In the genomic region with DNA sequence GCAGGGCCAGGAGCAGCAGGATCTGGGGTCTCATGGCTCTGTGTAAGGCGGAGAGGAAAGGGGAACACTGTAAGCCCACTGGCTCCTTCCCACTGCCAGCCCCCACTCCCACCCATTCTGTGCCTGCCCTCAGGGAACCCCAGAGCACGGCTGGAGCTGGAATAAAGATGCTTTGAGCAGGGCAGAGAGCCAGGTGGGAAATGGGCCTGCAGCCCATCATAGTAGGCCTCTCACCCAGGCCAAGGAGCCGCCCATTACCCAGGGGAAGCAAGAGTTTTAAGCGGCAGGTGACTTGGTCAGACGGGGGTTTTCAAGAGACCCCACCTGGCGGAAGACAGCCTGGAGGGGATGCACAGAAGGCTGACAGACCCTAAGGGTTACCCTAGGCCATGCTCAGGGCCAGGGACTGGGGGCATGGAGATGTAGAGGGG, we compare ENCODE assay signal across 3 cellular contexts.
TF ChIP-seq lines count a peak whose summit lies in the region.

No MANE protein-coding gene starts in this region.

TF ChIP-seq in liver, 16 proteins besides CTCF, POLR2A, EP300 and RAD21:
- TF ChIP-seq, protein P1, sequence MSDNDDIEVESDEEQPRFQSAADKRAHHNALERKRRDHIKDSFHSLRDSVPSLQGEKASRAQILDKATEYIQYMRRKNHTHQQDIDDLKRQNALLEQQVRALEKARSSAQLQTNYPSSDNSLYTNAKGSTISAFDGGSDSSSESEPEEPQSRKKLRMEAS (IDR thresholded peaks at IDR 0.05): no peak
- TF ChIP-seq TAF1 (conservative IDR thresholded peaks at IDR 0.05): no peak
- no peak for TF ChIP-seq GABPA (IDR thresholded peaks at IDR 0.05 in 1 of 2, conservative IDR thresholded peaks at IDR 0.05 in 1 of 2)
- TF ChIP-seq EGR1 (IDR thresholded peaks at IDR 0.05; ENCODE audit: low read depth in 2 of 2): no peak
- no peak for TF ChIP-seq HNF4G (IDR thresholded peaks at IDR 0.05)
- no peak for TF ChIP-seq RXRA (IDR thresholded peaks at IDR 0.05)
- TF ChIP-seq, protein P2, sequence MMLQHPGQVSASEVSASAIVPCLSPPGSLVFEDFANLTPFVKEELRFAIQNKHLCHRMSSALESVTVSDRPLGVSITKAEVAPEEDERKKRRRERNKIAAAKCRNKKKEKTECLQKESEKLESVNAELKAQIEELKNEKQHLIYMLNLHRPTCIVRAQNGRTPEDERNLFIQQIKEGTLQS (IDR thresholded peaks at IDR 0.05): no peak
- TF ChIP-seq FOXA2 (IDR thresholded peaks at IDR 0.05): no peak
- TF ChIP-seq YY1 (IDR thresholded peaks at IDR 0.05): no peak
- no peak for TF ChIP-seq SP1 (IDR thresholded peaks at IDR 0.05)
- TF ChIP-seq JUND (IDR thresholded peaks at IDR 0.05): no peak
- TF ChIP-seq FOXA1 (IDR thresholded peaks at IDR 0.05): no peak
- TF ChIP-seq HNF4A (conservative IDR thresholded peaks at IDR 0.05): no peak
- TF ChIP-seq, protein P3, sequence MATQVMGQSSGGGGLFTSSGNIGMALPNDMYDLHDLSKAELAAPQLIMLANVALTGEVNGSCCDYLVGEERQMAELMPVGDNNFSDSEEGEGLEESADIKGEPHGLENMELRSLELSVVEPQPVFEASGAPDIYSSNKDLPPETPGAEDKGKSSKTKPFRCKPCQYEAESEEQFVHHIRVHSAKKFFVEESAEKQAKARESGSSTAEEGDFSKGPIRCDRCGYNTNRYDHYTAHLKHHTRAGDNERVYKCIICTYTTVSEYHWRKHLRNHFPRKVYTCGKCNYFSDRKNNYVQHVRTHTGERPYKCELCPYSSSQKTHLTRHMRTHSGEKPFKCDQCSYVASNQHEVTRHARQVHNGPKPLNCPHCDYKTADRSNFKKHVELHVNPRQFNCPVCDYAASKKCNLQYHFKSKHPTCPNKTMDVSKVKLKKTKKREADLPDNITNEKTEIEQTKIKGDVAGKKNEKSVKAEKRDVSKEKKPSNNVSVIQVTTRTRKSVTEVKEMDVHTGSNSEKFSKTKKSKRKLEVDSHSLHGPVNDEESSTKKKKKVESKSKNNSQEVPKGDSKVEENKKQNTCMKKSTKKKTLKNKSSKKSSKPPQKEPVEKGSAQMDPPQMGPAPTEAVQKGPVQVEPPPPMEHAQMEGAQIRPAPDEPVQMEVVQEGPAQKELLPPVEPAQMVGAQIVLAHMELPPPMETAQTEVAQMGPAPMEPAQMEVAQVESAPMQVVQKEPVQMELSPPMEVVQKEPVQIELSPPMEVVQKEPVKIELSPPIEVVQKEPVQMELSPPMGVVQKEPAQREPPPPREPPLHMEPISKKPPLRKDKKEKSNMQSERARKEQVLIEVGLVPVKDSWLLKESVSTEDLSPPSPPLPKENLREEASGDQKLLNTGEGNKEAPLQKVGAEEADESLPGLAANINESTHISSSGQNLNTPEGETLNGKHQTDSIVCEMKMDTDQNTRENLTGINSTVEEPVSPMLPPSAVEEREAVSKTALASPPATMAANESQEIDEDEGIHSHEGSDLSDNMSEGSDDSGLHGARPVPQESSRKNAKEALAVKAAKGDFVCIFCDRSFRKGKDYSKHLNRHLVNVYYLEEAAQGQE (IDR thresholded peaks at IDR 0.05): no peak

TF ChIP-seq in HepG2, 621 proteins besides CTCF, POLR2A, EP300 and RAD21:
- no peak for TF ChIP-seq ZNF160 (CRISPR knock-in tag; IDR thresholded peaks at IDR 0.05)

TF ChIP-seq in endothelial cell of umbilical vein, 7 proteins besides CTCF, POLR2A, EP300 and RAD21:
- TF ChIP-seq, protein P1 (IDR thresholded peaks at IDR 0.05; ENCODE audit: insufficient read depth, insufficient read length): no peak
- TF ChIP-seq MYC (IDR thresholded peaks at IDR 0.05; ENCODE audit: low read depth, low read length) (no peak), EZH2 (IDR thresholded peaks at IDR 0.05; ENCODE audit: borderline replicate concordance, low read depth, low read length, severe bottlenecking) (no peak), GATA2 (IDR thresholded peaks at IDR 0.05; ENCODE audit: insufficient read depth, insufficient read length, low read depth, low read length) (no peak), POLR2AphosphoS5 (IDR thresholded peaks at IDR 0.05; ENCODE audit: insufficient read depth, low read depth, low read length) (no peak), JUN (IDR thresholded peaks at IDR 0.05; ENCODE audit: borderline replicate concordance, insufficient read depth, insufficient read length, low read depth) (no peak), FOS (IDR thresholded peaks at IDR 0.05; ENCODE audit: borderline replicate concordance, insufficient read depth, low read length) (no peak)
